In genomic region chr3:64533565-64534317, GRCh38 we compare ENCODE assay signal across 8 cellular contexts.
DNase-seq lines count a peak whose midpoint lies in the region; ATAC-seq and TF ChIP-seq lines count a peak whose summit lies in the region.

No MANE protein-coding gene starts in this region.

- no peaks in the 10 kb centered on the region for H3K27me3 ChIP-seq in KMS-11 (ENCODE audit: insufficient read depth, low read depth)
- H3K27me3 ChIP-seq in PC-3 (ENCODE audit: low read length): peaks cover 9% of the 10 kb centered on the region; the same call in 1 of the 2 replicates
- no peaks in the 10 kb centered on the region for H3K27me3 ChIP-seq in heart left ventricle

- BruUV-seq in PC-3 (replicated peaks; lab: Mats Ljungman, UMichigan): no TSS peak

- H3K27me3 Mint-ChIP-seq in progenitor cell of endocrine pancreas: no peaks in the 10 kb centered on the region

- DNase-seq in GM12865 (ENCODE audit: low read depth) (peak; percentile 87), H4 (ENCODE audit: low spot score) (peak; percentile 74), PC-3 (peak; percentile 64), heart left ventricle (peak; percentile 83 to 87 (median 85)), progenitor cell of endocrine pancreas (ENCODE audit: low spot score, unreplicated experiment) (peak; percentile 83), GF-D8 (lab: John Stamatoyannopoulos, UW) (no peak)
- DNase-seq in activated naive CD4-positive, alpha-beta T cell treated with anti-CD3 and anti-CD28 coated beads, Interleukin-2, amount 50 U/mL, for 72 hours (ENCODE audit: low spot score in 2 of 2): peak in 1 of 2 donors; percentile 52

- H3K4me3 ChIP-seq in GM12865 (ENCODE audit: low read depth, low read length) (no peak overlapping the region), KMS-11 (IDR thresholded peaks at IDR 0.05; ENCODE audit: insufficient read depth, low read depth, low read length) (no peak overlapping the region), PC-3 (ENCODE audit: low read length) (no peak overlapping the region), heart left ventricle (peak overlapping the region in 3 of 12 donors; percentile 12 to 34 (median 14))

- H3K36me3 ChIP-seq in KMS-11 (ENCODE audit: insufficient read depth) (no peaks in the 10 kb centered on the region), PC-3 (ENCODE audit: low read depth, low read length) (no peaks in the 10 kb centered on the region), heart left ventricle (peaks cover 0 to 48% (median 28%) of the 10 kb centered on the region in 9 donors)

- intact Hi-C loops in PC-3 (cut with micrococcal nuclease) (no loop called here), heart left ventricle (cut with DNase I) (loop anchor here (1.0 to 10.0 kb wide), 25 partner anchors 79 to 1221 kb away; partner anchors contain the start of gene ADAMTS9 (in 6 of the 10))

- H3K4me2 ChIP-seq in KMS-11 (peak overlapping the region; percentile 45), PC-3 (ENCODE audit: low read length) (peak overlapping the region; percentile 35; the same call in 1 of the 2 replicates)

- no peak overlapping the region for H3K27ac ChIP-seq in KMS-11
- H3K27ac ChIP-seq in PC-3 (ENCODE audit: low read length): no peak overlapping the region
- H3K27ac ChIP-seq in heart left ventricle: peak overlapping the region in 4 of 12 donors; percentile 20 to 60 (median 34)

- H3K9ac ChIP-seq in KMS-11 (peak overlapping the region; percentile 32; the same call in 1 of the 2 replicates), PC-3 (ENCODE audit: low read length) (no peak overlapping the region)

- peak overlapping the region; percentile 1 for H3K4me3 Mint-ChIP-seq in progenitor cell of endocrine pancreas (ENCODE audit: low read depth)

- POLR2A ChIA-PET in PC-3 (lab: Charles Lee; ENCODE audit: unreplicated experiment): no interaction called here

- ATAC-seq in PC-3: peak; percentile 88
- peak; percentile 53 to 89 for ATAC-seq in activated naive CD4-positive, alpha-beta T cell treated with anti-CD3 and anti-CD28 coated beads, Interleukin-2, amount 50 U/mL, for 72 hours
- ATAC-seq in heart left ventricle: peak; percentile 96 to 97 (median 96)

- H3K4me1 Mint-ChIP-seq in progenitor cell of endocrine pancreas (ENCODE audit: low read depth): peaks cover 32% of the 10 kb centered on the region

- WGBS in heart left ventricle, 4 donors: 16 to 26% (median 18%) methylated on average over 11 to 15 of the region's 15 CpGs

- H3K9me3 ChIP-seq in PC-3 (ENCODE audit: low read length) (no peaks in the 10 kb centered on the region), heart left ventricle (no peaks in the 10 kb centered on the region)

- CTCF ChIA-PET in PC-3 (lab: Charles Lee): no interaction called here

- H4K20me1 ChIP-seq in KMS-11 (ENCODE audit: insufficient read depth): no peaks in the 10 kb centered on the region
- H4K20me1 ChIP-seq in PC-3 (ENCODE audit: low read length): no peaks in the 10 kb centered on the region

- H3K9me2 ChIP-seq in PC-3 (replicated peaks; ENCODE audit: low read length): no peaks in the 10 kb centered on the region

- peak; percentile 89 for TF ChIP-seq CTCF in GM12865 (IDR thresholded peaks at IDR 0.05; ENCODE audit: insufficient read depth, low read depth, low read length, missing control alignments)
- TF ChIP-seq CTCF in KMS-11 (conservative IDR thresholded peaks at IDR 0.05; ENCODE audit: low read depth, low read length): peak; percentile 76
- peak; percentile 66 for TF ChIP-seq CTCF in PC-3 (conservative IDR thresholded peaks at IDR 0.05; ENCODE audit: low read depth, low read length)
- peak; percentile 61 to 94 (median 89) for TF ChIP-seq CTCF in heart left ventricle (IDR thresholded peaks at IDR 0.05)
- TF ChIP-seq CTCF in progenitor cell of endocrine pancreas (IDR thresholded peaks at IDR 0.05; ENCODE audit: unreplicated experiment): peak; percentile 94

- H2AFZ ChIP-seq in KMS-11 (ENCODE audit: low read depth): no peak overlapping the region
- H2AFZ ChIP-seq in PC-3 (ENCODE audit: low read length): peak overlapping the region; percentile 47; the same call in 1 of the 2 replicates

- TF ChIP-seq POLR2A in heart left ventricle (IDR thresholded peaks at IDR 0.05): no peak

- peaks cover 6% of the 10 kb centered on the region for H3K4me1 ChIP-seq in KMS-11 (ENCODE audit: low read depth, poor library complexity, severe bottlenecking)
- no peaks in the 10 kb centered on the region for H3K4me1 ChIP-seq in PC-3 (ENCODE audit: insufficient read depth, low read length)
- H3K4me1 ChIP-seq in heart left ventricle: peaks cover 0 to 14% (median 2%) of the 10 kb centered on the region in 12 donors

- H3K36me3 Mint-ChIP-seq in activated naive CD4-positive, alpha-beta T cell treated with anti-CD3 and anti-CD28 coated beads, Interleukin-2, amount 50 U/mL, for 72 hours: no peaks in the 10 kb centered on the region
- peaks cover 19% of the 10 kb centered on the region for H3K36me3 Mint-ChIP-seq in progenitor cell of endocrine pancreas (ENCODE audit: insufficient read depth)

- H3K79me2 ChIP-seq in KMS-11 (ENCODE audit: insufficient read depth, low read depth): no peaks in the 10 kb centered on the region
- no peaks in the 10 kb centered on the region for H3K79me2 ChIP-seq in PC-3 (ENCODE audit: low read length)

- H3K9me3 Mint-ChIP-seq in activated naive CD4-positive, alpha-beta T cell treated with anti-CD3 and anti-CD28 coated beads, Interleukin-2, amount 50 U/mL, for 72 hours: no peaks in the 10 kb centered on the region
- H3K9me3 Mint-ChIP-seq in progenitor cell of endocrine pancreas (ENCODE audit: low read depth): no peaks in the 10 kb centered on the region

- H3K27ac Mint-ChIP-seq in activated naive CD4-positive, alpha-beta T cell treated with anti-CD3 and anti-CD28 coated beads, Interleukin-2, amount 50 U/mL, for 72 hours: no peak overlapping the region
- peak overlapping the region; percentile 59 for H3K27ac Mint-ChIP-seq in progenitor cell of endocrine pancreas

- H3F3A ChIP-seq in PC-3 (ENCODE audit: low read length, unreplicated experiment): no peaks in the 10 kb centered on the region
